Comparison of ENCODE assay signal across 19 cellular contexts in genomic region chr7:102810916-102811315, GRCh38.
DNase-seq lines count a peak whose midpoint lies in the region; ATAC-seq, FAIRE-seq and TF ChIP-seq lines count a peak whose summit lies in the region.
"Had no signal": no experiment of that assay in that cellular context is flagged by ENCODE, and none has a peak within 500 bp of the region (broad histone marks: within the 10 kb centered on the region; RNA-seq: fewer than 3 reads in every experiment).

No MANE protein-coding gene starts in this region.

- no peak overlapping the region for H2BK15ac ChIP-seq in IMR-90 (ENCODE audit: low read depth, low read length)

- no peak overlapping the region for H2AK5ac ChIP-seq in IMR-90 (ENCODE audit: low read depth, low read length)

- FAIRE-seq in GM12878 (lab: Jason Lieb, UNC) = no peak
- FAIRE-seq: D721Med, H54, HepG2 had no signal

- H3K56ac ChIP-seq in IMR-90 (ENCODE audit: extremely low read depth, insufficient read depth, low read length) = no peak overlapping the region

- no peak for TF ChIP-seq POLR2A in IMR-90 (IDR thresholded peaks at IDR 0.05; ENCODE audit: low read depth, low read length)
- TF ChIP-seq POLR2A in GM12878 (IDR thresholded peaks at IDR 0.05; ENCODE audit: low read depth, low read length) = no peak

- H3K4ac ChIP-seq in IMR-90 (ENCODE audit: low read depth, low read length) = no peak overlapping the region

- TF ChIP-seq EP300 in GM12878 (IDR thresholded peaks at IDR 0.05; ENCODE audit: borderline replicate concordance in 1 of 2, control insufficient read depth in 1 of 2, low read depth in 2 of 2, low read length in 2 of 2) = no peak

- H4K20me1 ChIP-seq in BLaER1 treated with 17β-estradiol and CSF1 and Interleukin-3, amounts not matched to agents 10 nM and 100 nM = no peaks in the 10 kb centered on the region
- H4K20me1 ChIP-seq in IMR-90 (ENCODE audit: insufficient read depth, low read length) (no peaks in the 10 kb centered on the region), GM12878 (ENCODE audit: control insufficient read depth, insufficient read depth) (no peaks in the 10 kb centered on the region)

- H4K8ac ChIP-seq in IMR-90 (ENCODE audit: low read depth in 2 of 2, low read length in 2 of 2) = no peak overlapping the region

- dilution Hi-C loops in IMR-90 (cut with HindIII; ENCODE audit: low sequenced_read_pairs, unreplicated experiment) = no loop called here

- H3K9ac ChIP-seq in BLaER1 treated with 17β-estradiol and CSF1 and Interleukin-3, amounts not matched to agents 10 nM and 100 nM = no peak overlapping the region
- H3K9ac ChIP-seq in IMR-90 (ENCODE audit: low read depth, low read length) (no peak overlapping the region), GM12878 (ENCODE audit: control insufficient read depth, insufficient read depth, low read length) (no peak overlapping the region), parathyroid adenoma (no peak overlapping the region)

- H3K4me2 ChIP-seq in BLaER1 treated with 17β-estradiol and CSF1 and Interleukin-3, amounts not matched to agents 10 nM and 100 nM = peak overlapping the region; percentile 32 to 79 (median 64); a peak in 20 of 22 replicates
- H3K4me2 ChIP-seq in IMR-90 (ENCODE audit: low read depth, low read length) (no peak overlapping the region), GM12878 (ENCODE audit: control insufficient read depth, insufficient read depth) (no peak overlapping the region), parathyroid adenoma (ENCODE audit: low read length) (no peak overlapping the region)

- no peak overlapping the region for H4K5ac ChIP-seq in IMR-90 (ENCODE audit: low read depth, low read length)

- CTCF ChIA-PET in IMR-90 (lab: Yijun Ruan, JAX) = no interaction called here
- CTCF ChIA-PET in GM12878 (lab: Yijun Ruan, JAX) = interaction anchor here (0.6 to 1.2 kb wide), 2 partner anchors 9 to 209 kb away, joined by 3 read pairs; no protein-coding TSS in a partner anchor

- in situ Hi-C loops in IMR-90 (cut with MboI; ENCODE audit: low sequenced_read_pairs) = no loop called here
- in situ Hi-C loops in GM12878 (cut with MboI) = no loop called here

- H2AFZ ChIP-seq in IMR-90 (replicated peaks; ENCODE audit: low read length, poor library complexity) (no peak overlapping the region), GM12878 (ENCODE audit: control insufficient read depth, low read depth, low read length) (no peak overlapping the region), parathyroid adenoma (no peak overlapping the region)

- H2BK5ac ChIP-seq in IMR-90 (ENCODE audit: low read depth, low read length, poor library complexity, severe bottlenecking) = no peak overlapping the region

- no peak for TF ChIP-seq CTCF in IMR-90 (conservative IDR thresholded peaks at IDR 0.05; ENCODE audit: low read depth, low read length)
- no peak for TF ChIP-seq CTCF in GM12878 (IDR thresholded peaks at IDR 0.05 in 2 of 3, conservative IDR thresholded peaks at IDR 0.05 in 1 of 3; ENCODE audit: control insufficient read depth in 2 of 3, extremely low read depth in 1 of 3, insufficient read depth in 1 of 3, low read depth in 3 of 3, low read length in 3 of 3)
- no peak for TF ChIP-seq CTCF in parathyroid adenoma (IDR thresholded peaks at IDR 0.05)

- H2AK9ac ChIP-seq in IMR-90 (replicated peaks; ENCODE audit: low read depth, low read length, poor library complexity) = no peak overlapping the region

- POLR2A ChIA-PET in IMR-90 (lab: Charles Lee; ENCODE audit: unreplicated experiment) = no interaction called here
- POLR2A ChIA-PET in GM12878 (lab: Charles Lee) = no interaction called here

- H3K36me3 ChIP-seq in BLaER1 treated with 17β-estradiol and CSF1 and Interleukin-3, amounts not matched to agents 10 nM and 100 nM = peaks cover 0 to 4% (median 0%) of the 10 kb centered on the region in 11 experiments; a peak in 2 of 22 replicates
- H3K36me3 ChIP-seq in IMR-90 (ENCODE audit: control insufficient read depth, insufficient read depth, low read length) (no peaks in the 10 kb centered on the region), GM12878 (ENCODE audit: control insufficient read depth in 2 of 2, insufficient read depth in 2 of 2, low read length in 1 of 2) (no peaks in the 10 kb centered on the region), parathyroid adenoma (ENCODE audit: control insufficient read depth, insufficient read depth, low read length) (no peaks in the 10 kb centered on the region)
- H3K36me3 ChIP-seq: MG63 had no signal

- H4K91ac ChIP-seq in IMR-90 (ENCODE audit: insufficient read depth, low read depth, low read length) = no peak overlapping the region

- H3K4me3 ChIP-seq in BLaER1 treated with 17β-estradiol and CSF1 and Interleukin-3, amounts not matched to agents 10 nM and 100 nM = no peak overlapping the region
- H3K4me3 ChIP-seq in IMR-90 (ENCODE audit: insufficient read depth, low read depth, low read length) (no peak overlapping the region), GM12878 (no peak overlapping the region), parathyroid adenoma (ENCODE audit: low read depth, low read length) (no peak overlapping the region)
- H3K4me3 ChIP-seq: MG63 had no signal

- RAD21 ChIA-PET in GM12878 (lab: Charles Lee; ENCODE audit: unreplicated experiment) = no interaction called here

- ATAC-seq in IMR-90 (ENCODE audit: low read depth) (peak; percentile 80), GM12878 (no peak), HG02852 (IDR thresholded peaks at IDR 0.05; ENCODE audit: unreplicated experiment) (no peak), HG03354 (IDR thresholded peaks at IDR 0.05; ENCODE audit: poor library complexity, severe bottlenecking, unreplicated experiment) (no peak)
- ATAC-seq: HepG2, Panc1 had no signal

- no peak overlapping the region for H3K18ac ChIP-seq in IMR-90 (ENCODE audit: low read depth, low read length)

- DNase-seq in IMR-90 (peak; percentile 53), GM12878 (ENCODE audit: low read depth, low spot score) (no peak), OCI-M1 (lab: John Stamatoyannopoulos, UW) (no peak), NOMO-1 (lab: John Stamatoyannopoulos, UW; ENCODE audit: unreplicated experiment in 2 of 2) (no peak)
- DNase-seq: C1 segment of cervical spinal cord, DMS79, MG63, NCI-H1048, NCI-H1436, NCI-H1930, NCI-H526 had no signal

- H3K4me1 ChIP-seq in BLaER1 treated with 17β-estradiol and CSF1 and Interleukin-3, amounts not matched to agents 10 nM and 100 nM = peaks cover 30 to 42% (median 40%) of the 10 kb centered on the region in 10 experiments
- H3K4me1 ChIP-seq in IMR-90 (ENCODE audit: control insufficient read depth, insufficient read depth, low read length) (peaks cover 8% of the 10 kb centered on the region), GM12878 (ENCODE audit: control insufficient read depth, insufficient read depth, low read length) (no peaks in the 10 kb centered on the region), parathyroid adenoma (peaks cover 12% of the 10 kb centered on the region)

- H3K79me1 ChIP-seq in IMR-90 (ENCODE audit: low read depth in 1 of 2, low read length in 2 of 2) = no peaks in the 10 kb centered on the region

- H3K9me1 ChIP-seq in IMR-90 (ENCODE audit: insufficient read depth, low read length) = no peaks in the 10 kb centered on the region; the same call in none of the 2 replicates

- SMC1A ChIA-PET in GM12878 (lab: Charles Lee; ENCODE audit: uncharacterized antibody, unreplicated experiment) = interaction anchor here (1.4 kb wide), 1 partner anchor 10 kb away, joined by 5 read pairs; no protein-coding TSS in a partner anchor

- no peak overlapping the region for H3K23ac ChIP-seq in IMR-90 (ENCODE audit: low read depth, low read length)

- no peaks in the 10 kb centered on the region; a peak in 1 of 22 replicates for H3K27me3 ChIP-seq in BLaER1 treated with 17β-estradiol and CSF1 and Interleukin-3, amounts not matched to agents 10 nM and 100 nM
- no peaks in the 10 kb centered on the region; the same call in 1 of the 2 replicates for H3K27me3 ChIP-seq in IMR-90 (ENCODE audit: control insufficient read depth, insufficient read depth, low read length)
- no peaks in the 10 kb centered on the region for H3K27me3 ChIP-seq in GM12878 (replicated peaks in 1 of 2; ENCODE audit: control insufficient read depth in 2 of 2, insufficient read depth in 2 of 2, low read length in 1 of 2)
- no peaks in the 10 kb centered on the region for H3K27me3 ChIP-seq in parathyroid adenoma (ENCODE audit: control insufficient read depth, insufficient read depth, low read length)
- H3K27me3 ChIP-seq: MG63 had no signal

- H3K79me2 ChIP-seq in GM12878 (ENCODE audit: control insufficient read depth, insufficient read depth, low read length) = no peaks in the 10 kb centered on the region
- H3K79me2 ChIP-seq in parathyroid adenoma = no peaks in the 10 kb centered on the region

- no peak overlapping the region for H3K14ac ChIP-seq in IMR-90 (replicated peaks; ENCODE audit: low read depth, low read length)

- no peaks in the 10 kb centered on the region; a peak in 1 of 22 replicates for H3K9me3 ChIP-seq in BLaER1 treated with 17β-estradiol and CSF1 and Interleukin-3, amounts not matched to agents 10 nM and 100 nM (replicated peaks in 1 of 11)
- H3K9me3 ChIP-seq in IMR-90 (ENCODE audit: control insufficient read depth, insufficient read depth, low read length) = peaks cover 4% of the 10 kb centered on the region
- no peaks in the 10 kb centered on the region for H3K9me3 ChIP-seq in GM12878 (replicated peaks; ENCODE audit: control insufficient read depth, insufficient read depth, low read length)
- no peaks in the 10 kb centered on the region for H3K9me3 ChIP-seq in parathyroid adenoma (ENCODE audit: control insufficient read depth, low read length)
- H3K9me3 ChIP-seq: MG63 had no signal

- H2BK120ac ChIP-seq in IMR-90 (ENCODE audit: low read depth, low read length) = no peak overlapping the region

- TF ChIP-seq RAD21 in IMR-90 (IDR thresholded peaks at IDR 0.05; ENCODE audit: low read length) (no peak), GM12878 (IDR thresholded peaks at IDR 0.05; ENCODE audit: insufficient read depth, low read depth, low read length) (no peak)

- intact Hi-C loops in IMR-90 (cut with micrococcal nuclease) = no loop called here
- intact Hi-C loops in GM12878 (cut with micrococcal nuclease; ENCODE audit: unreplicated experiment) = no loop called here

- H3K27ac ChIP-seq in BLaER1 treated with 17β-estradiol and CSF1 and Interleukin-3, amounts not matched to agents 10 nM and 100 nM = no peak overlapping the region
- H3K27ac ChIP-seq in IMR-90 (ENCODE audit: insufficient read depth, low read length) (no peak overlapping the region), GM12878 (ENCODE audit: control insufficient read depth, insufficient read depth) (no peak overlapping the region), parathyroid adenoma (peak overlapping the region; percentile 34)

- BruUV-seq in IMR-90 (replicated peaks; lab: Mats Ljungman, UMichigan) (no TSS peak), GM12878 (replicated peaks; lab: Mats Ljungman, UMichigan) (no TSS peak)

- no peak overlapping the region for H2BK20ac ChIP-seq in IMR-90 (ENCODE audit: low read depth, low read length)

TF ChIP-seq in IMR-90, 13 proteins besides CTCF, POLR2A, EP300 and RAD21 (continues in another document):
- TF ChIP-seq NFE2L2 (IDR thresholded peaks at IDR 0.05; ENCODE audit: low read depth, low read length) = no peak
- TF ChIP-seq BHLHE40 (IDR thresholded peaks at IDR 0.05; ENCODE audit: low read depth, low read length) = no peak

TF ChIP-seq in GM12878, 131 proteins besides CTCF, POLR2A, EP300 and RAD21:
- peak; percentile 66; the same call in 1 of the 2 replicates for TF ChIP-seq RUNX3 (IDR thresholded peaks at IDR 0.05; ENCODE audit: low read length)
- no peak for TF ChIP-seq SRF (IDR thresholded peaks at IDR 0.05; ENCODE audit: low read depth in 2 of 2, low read length in 2 of 2)

Comparison
In these comparisons a context has a peak if more than half of its experiments do, and no peak if none do; other contexts are left out.
1. H3K4me2 ChIP-seq: peak in BLaER1 treated with 17β-estradiol and CSF1 and Interleukin-3, amounts not matched to agents 10 nM and 100 nM (11 of 11); none in IMR-90 (single experiment), GM12878 (single experiment) and parathyroid adenoma (single experiment).